In the genomic region with DNA sequence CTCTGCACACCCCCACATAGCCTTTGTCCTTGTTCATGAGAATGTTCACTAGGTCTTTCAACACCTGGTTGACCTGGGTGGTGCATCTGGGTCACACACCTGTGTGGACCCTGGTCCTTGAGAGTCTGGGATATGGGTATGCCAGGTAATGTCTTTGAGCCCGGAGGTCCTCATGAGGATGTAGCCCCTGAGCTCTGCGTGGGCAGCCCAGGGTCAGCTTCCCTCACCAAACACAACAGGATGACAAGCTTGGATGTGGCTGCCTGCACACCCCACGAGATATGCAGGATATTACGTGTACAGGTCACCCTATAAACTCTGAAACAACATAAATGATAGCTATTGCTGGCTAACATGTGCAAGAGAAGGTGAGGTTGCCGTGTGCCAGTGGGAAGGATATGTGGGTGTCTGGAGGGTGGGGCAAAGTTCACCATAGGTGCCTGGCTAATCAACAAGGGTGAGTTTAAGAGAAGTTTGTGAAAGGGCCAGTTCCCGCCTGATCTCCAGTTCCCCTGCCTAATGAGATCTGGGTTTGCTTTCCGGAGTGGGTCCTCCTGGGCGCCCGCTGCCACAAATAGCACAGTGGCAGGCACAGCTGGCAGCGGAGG, we compare ENCODE assay signal across 8 cellular contexts. TPM values are rescaled to one million over a fixed set of nuclear protein-coding genes. Genes with fewer than 3 reads are reported as not detected.
A peak's percentile ranks its signal among the peaks of the same experiment; 100 is the strongest.
DNase-seq lines count a peak whose midpoint lies in the region; ATAC-seq, FAIRE-seq and TF ChIP-seq lines count a peak whose summit lies in the region.

No MANE protein-coding gene starts in this region.

- TF ChIP-seq CTCF in OCI-LY1 (IDR thresholded peaks at IDR 0.05; ENCODE audit: low read length), result no peak
- no peak for TF ChIP-seq CTCF in epithelial cell of proximal tubule (conservative IDR thresholded peaks at IDR 0.05; ENCODE audit: low read depth, low read length)
- TF ChIP-seq CTCF in neutrophil (IDR thresholded peaks at IDR 0.05), result no peak

- peaks cover 20% of the 10 kb centered on the region for H3K4me1 ChIP-seq in CD4-positive, CD25-positive, alpha-beta regulatory T cell (ENCODE audit: control insufficient read depth, insufficient read depth, low read length, poor library complexity, severe bottlenecking)
- peaks cover 23% of the 10 kb centered on the region for H3K4me1 ChIP-seq in OCI-LY1 (ENCODE audit: insufficient read depth, low read length, severe bottlenecking)
- peaks cover 14 to 22% of the 10 kb centered on the region in 2 experiments for H3K4me1 ChIP-seq in neutrophil (ENCODE audit: control insufficient read depth in 1 of 2, insufficient read depth in 1 of 2, low read depth in 1 of 2, low read length in 1 of 2)

- H3K79me2 ChIP-seq in OCI-LY1 (ENCODE audit: insufficient read depth, low read length), result no peaks in the 10 kb centered on the region

- peaks cover 0 to 25% (median 9%) of the 10 kb centered on the region in 4 donors for H3K4me1 Mint-ChIP-seq in CD4-positive, CD25-positive, alpha-beta regulatory T cell

- peak overlapping the region; percentile 69; the same call in 1 of the 2 replicates for H3K9ac ChIP-seq in OCI-LY1 (ENCODE audit: low read length)

- no peaks in the 10 kb centered on the region for H3K36me3 ChIP-seq in CD4-positive, CD25-positive, alpha-beta regulatory T cell (ENCODE audit: control insufficient read depth, insufficient read depth, low read length)
- H3K36me3 ChIP-seq in OCI-LY1 (ENCODE audit: insufficient read depth, low read length), result peaks cover 4% of the 10 kb centered on the region; the same call in 1 of the 2 replicates
- no peaks in the 10 kb centered on the region for H3K36me3 ChIP-seq in neutrophil

- peak overlapping the region; percentile 75 to 90 (median 90) for H3K27ac Mint-ChIP-seq in CD4-positive, CD25-positive, alpha-beta regulatory T cell

- peaks cover 4% of the 10 kb centered on the region for H3K27me3 Mint-ChIP-seq in CD4-positive, CD25-positive, alpha-beta regulatory T cell

- H3K9me3 ChIP-seq in CD4-positive, CD25-positive, alpha-beta regulatory T cell (ENCODE audit: control insufficient read depth in 2 of 2, low read length in 2 of 2), result no peaks in the 10 kb centered on the region
- no peaks in the 10 kb centered on the region for H3K9me3 ChIP-seq in OCI-LY1 (ENCODE audit: low read length)
- H3K9me3 ChIP-seq in neutrophil, result no peaks in the 10 kb centered on the region

- H4K20me1 ChIP-seq in OCI-LY1 (ENCODE audit: insufficient read depth, low read length), result no peaks in the 10 kb centered on the region

- H3K4me3 Mint-ChIP-seq in CD4-positive, CD25-positive, alpha-beta regulatory T cell, result peak overlapping the region; percentile 87 to 88 (median 87)

- peak overlapping the region; percentile 51 for H3K4me3 ChIP-seq in CD4-positive, CD25-positive, alpha-beta regulatory T cell (ENCODE audit: low read depth, low read length)
- H3K4me3 ChIP-seq in OCI-LY1 (ENCODE audit: low read depth, low read length, poor library complexity, severe bottlenecking) (peak overlapping the region; percentile 76), epithelial cell of proximal tubule (ENCODE audit: low read depth, low read length) (peak overlapping the region; percentile 71), neutrophil (ENCODE audit: low read depth in 1 of 2, low read length in 1 of 2) (peak overlapping the region in 1 of 2 experiments; percentile 81)

- no peaks in the 10 kb centered on the region for H3K9me3 Mint-ChIP-seq in CD4-positive, CD25-positive, alpha-beta regulatory T cell

- no peaks in the 10 kb centered on the region for H3F3A ChIP-seq in OCI-LY1 (ENCODE audit: insufficient read depth, low read length)

- no peaks in the 10 kb centered on the region for H3K9me2 ChIP-seq in OCI-LY1 (ENCODE audit: low read depth, low read length)

- H3K4me2 ChIP-seq in OCI-LY1 (ENCODE audit: low read length), result peak overlapping the region; percentile 81

- H3K27ac ChIP-seq in CD4-positive, CD25-positive, alpha-beta regulatory T cell (ENCODE audit: insufficient read depth, low read length, poor library complexity, severe bottlenecking), result peak overlapping the region; percentile 67
- no peak overlapping the region for H3K27ac ChIP-seq in OCI-LY1 (ENCODE audit: low read depth, low read length, poor library complexity, severe bottlenecking)
- H3K27ac ChIP-seq in neutrophil, result peak overlapping the region; percentile 53

- H3K36me3 Mint-ChIP-seq in CD4-positive, CD25-positive, alpha-beta regulatory T cell, result no peaks in the 10 kb centered on the region

- DNase-seq in CD4-positive, CD25-positive, alpha-beta regulatory T cell, result peak in 1 of 3 donors; percentile 41
- DNase-seq in epithelial cell of proximal tubule (ENCODE audit: low read depth) (no peak), NCI-H2196 (lab: John Stamatoyannopoulos, UW; ENCODE audit: unreplicated experiment) (no peak), urothelium cell line (ENCODE audit: low spot score) (no peak), NCI-H2196 treated with DMSO at 0.1 percent for 48 hours (lab: John Stamatoyannopoulos, UW; ENCODE audit: unreplicated experiment) (no peak), ACHN (no peak)

- no peak overlapping the region for H2AFZ ChIP-seq in OCI-LY1 (ENCODE audit: low read length)

- ATAC-seq in CD4-positive, CD25-positive, alpha-beta regulatory T cell (ENCODE audit: low read depth in 2 of 2), result peak; percentile 4 to 15

- in situ Hi-C loops in ACHN (cut with HindIII; ENCODE audit: low pct_ligation_motif_present, low pct_unique_long_range_greater_than_20kb, low sequenced_read_pairs), result no loop called here

- FAIRE-seq in urothelium cell line (lab: Jason Lieb, UNC), result no peak

- H3K27me3 ChIP-seq in CD4-positive, CD25-positive, alpha-beta regulatory T cell (ENCODE audit: control insufficient read depth, insufficient read depth, low read length), result no peaks in the 10 kb centered on the region
- H3K27me3 ChIP-seq in OCI-LY1 (ENCODE audit: insufficient read depth, low read length) (no peaks in the 10 kb centered on the region), neutrophil (peaks cover 63% of the 10 kb centered on the region)

RNA-seq across cellular contexts. Expression of gene PPARA, which starts 1.3 kb away (rescaled TPM):
- 10.3 TPM for total RNA-seq in CD4-positive, CD25-positive, alpha-beta regulatory T cell
- 1 to 10 TPM in 3 of 4 donors, under 1 TPM in 1; 0.67 to 4.2 (median 3.2) TPM for polyA plus RNA-seq in CD4-positive, CD25-positive, alpha-beta regulatory T cell
- 3.3 and 18.5 TPM in 2 replicates for total RNA-seq in epithelial cell of proximal tubule
